29 cellular contexts compared by ENCODE assay signal in genomic region chr2:193076995-193077394, GRCh38.
"Had no signal": no experiment of that assay in that cellular context is flagged by ENCODE, and none has a peak within 500 bp of the region (broad histone marks: within the 10 kb centered on the region; RNA-seq: fewer than 3 reads in every experiment).

No MANE protein-coding gene starts in this region.

- ATAC-seq: activated CD4-positive, alpha-beta T cell treated with anti-CD3 and anti-CD28 coated beads for 36 hours; activated CD8-positive, alpha-beta memory T cell treated with anti-CD3 and anti-CD28 coated beads, Interleukin-2, amount 10 ng/mL, durations not matched to agents 7 days and 5 days; activated CD8-positive, alpha-beta T cell treated with anti-CD3 and anti-CD28 coated beads, Interleukin-2, amount 10 ng/mL, durations not matched to agents 7 days and 5 days; activated naive CD4-positive, alpha-beta T cell treated with anti-CD3 and anti-CD28 coated beads, Interleukin-2, amount 50 U/mL, for 72 hours; effector memory CD8-positive, alpha-beta T cell; heart left ventricle had no signal

- H3K9me3 Mint-ChIP-seq: activated CD4-positive, alpha-beta memory T cell treated with anti-CD3 and anti-CD28 coated beads for 36 hours; activated CD4-positive, alpha-beta T cell treated with anti-CD3 and anti-CD28 coated beads, Interleukin-2, amount 10 ng/mL, durations not matched to agents 24 days and 14 days; activated naive CD4-positive, alpha-beta T cell treated with anti-CD3 and anti-CD28 coated beads, Interleukin-2, amount 10 ng/mL, durations not matched to agents 7 days and 5 days; activated naive CD8-positive, alpha-beta T cell treated with anti-CD3 and anti-CD28 coated beads, Interleukin-2, amount 10 ng/mL, durations not matched to agents 7 days and 5 days; activated T-helper 1 cell treated with anti-CD3 and anti-CD28 coated beads, Interleukin-12 subunit alpha, Interleukin-12 subunit beta, Interleukin-2, Interleukin-4 antibody, amounts not matched to agents 30 ng/mL and 10 ng/mL and 1 ng/mL, durations not matched to agents 14 hours and 24 hours and 36 hours; activated T-helper 2 cell treated with anti-CD3 and anti-CD28 coated beads, Interferon-gamma antibody, Interleukin-2, Interleukin-4, amounts not matched to agents 10 μg/mL and 5 μg/mL and 100 μg/mL, durations not matched to agents 14 hours and 24 hours and 36 hours had no signal

- H3K4me1 ChIP-seq: ascending aorta, esophagus squamous epithelium, heart left ventricle had no signal

- H3K36me3 ChIP-seq: ascending aorta, esophagus squamous epithelium, heart left ventricle had no signal

- DNase-seq: activated CD4-positive, alpha-beta memory T cell treated with anti-CD3 and anti-CD28 coated beads for 36 hours; activated CD4-positive, alpha-beta T cell treated with anti-CD3 and anti-CD28 coated beads for 36 hours; activated CD4-positive, alpha-beta T cell treated with anti-CD3 and anti-CD28 coated beads, Interleukin-2, amount 10 ng/mL, durations not matched to agents 24 days and 14 days; activated CD4-positive, CD25-positive, alpha-beta regulatory T cell; activated CD4-positive, CD25-positive, alpha-beta regulatory T cell treated with anti-CD3 and anti-CD28 coated beads, Interleukin-2, amount 50 U/mL, for 72 hours; activated CD8-positive, alpha-beta memory T cell treated with anti-CD3 and anti-CD28 coated beads, Interleukin-2, amount 10 ng/mL, durations not matched to agents 7 days and 5 days; activated CD8-positive, alpha-beta memory T cell treated with anti-CD3 and anti-CD28 coated beads, Interleukin-2, amount 50 U/mL, for 4 hours; activated CD8-positive, alpha-beta T cell treated with anti-CD3 and anti-CD28 coated beads, Interleukin-2, amount 10 ng/mL, durations not matched to agents 7 days and 5 days; activated gamma-delta T cell; activated naive CD4-positive, alpha-beta T cell; activated naive CD4-positive, alpha-beta T cell treated with anti-CD3 and anti-CD28 coated beads, Interleukin-2, amount 10 ng/mL, durations not matched to agents 7 days and 5 days; activated naive CD8-positive, alpha-beta T cell treated with anti-CD3 and anti-CD28 coated beads, Interleukin-2, amount 10 ng/mL, durations not matched to agents 7 days and 5 days; activated T-cell treated with anti-CD3 and anti-CD28 coated beads, Interleukin-2, amount 50 U/mL, for 1 hour; activated T-cell treated with anti-CD3 and anti-CD28 coated beads, Interleukin-2, amount 50 U/mL, for 48 hours; caudate nucleus; cortex of kidney; dermis blood vessel endothelial cell; effector CD4-positive, alpha-beta T cell; effector memory CD8-positive, alpha-beta T cell; esophagus squamous epithelium; glutamatergic neuron; heart left ventricle; T-helper 2 cell had no signal

- H3K27ac ChIP-seq: ascending aorta, epithelial cell of prostate, esophagus squamous epithelium, heart left ventricle had no signal

- H3K27ac Mint-ChIP-seq: activated CD4-positive, alpha-beta memory T cell treated with anti-CD3 and anti-CD28 coated beads for 36 hours; activated CD4-positive, alpha-beta T cell treated with anti-CD3 and anti-CD28 coated beads for 36 hours; activated CD4-positive, alpha-beta T cell treated with anti-CD3 and anti-CD28 coated beads, Interleukin-2, amount 10 ng/mL, durations not matched to agents 24 days and 14 days; activated CD8-positive, alpha-beta memory T cell treated with anti-CD3 and anti-CD28 coated beads, Interleukin-2, amount 10 ng/mL, durations not matched to agents 7 days and 5 days; activated CD8-positive, alpha-beta T cell treated with anti-CD3 and anti-CD28 coated beads, Interleukin-2, amount 10 ng/mL, durations not matched to agents 7 days and 5 days; activated naive CD4-positive, alpha-beta T cell treated with anti-CD3 and anti-CD28 coated beads, Interleukin-2, amount 10 ng/mL, durations not matched to agents 7 days and 5 days; activated naive CD4-positive, alpha-beta T cell treated with anti-CD3 and anti-CD28 coated beads, Interleukin-2, amount 50 U/mL, for 72 hours; activated naive CD8-positive, alpha-beta T cell treated with anti-CD3 and anti-CD28 coated beads, Interleukin-2, amount 10 ng/mL, durations not matched to agents 7 days and 5 days; activated T-helper 1 cell treated with anti-CD3 and anti-CD28 coated beads, Interleukin-12 subunit alpha, Interleukin-12 subunit beta, Interleukin-2, Interleukin-4 antibody, amounts not matched to agents 30 ng/mL and 10 ng/mL and 1 ng/mL, durations not matched to agents 14 hours and 24 hours and 36 hours; activated T-helper 2 cell treated with anti-CD3 and anti-CD28 coated beads, Interferon-gamma antibody, Interleukin-2, Interleukin-4, amounts not matched to agents 10 μg/mL and 5 μg/mL and 100 μg/mL, durations not matched to agents 14 hours and 24 hours and 36 hours; brain; effector memory CD8-positive, alpha-beta T cell had no signal

- H3K4me3 Mint-ChIP-seq: activated CD4-positive, alpha-beta memory T cell treated with anti-CD3 and anti-CD28 coated beads for 36 hours; activated CD4-positive, alpha-beta T cell treated with anti-CD3 and anti-CD28 coated beads for 36 hours; activated CD4-positive, alpha-beta T cell treated with anti-CD3 and anti-CD28 coated beads, Interleukin-2, amount 10 ng/mL, durations not matched to agents 24 days and 14 days; activated CD8-positive, alpha-beta memory T cell treated with anti-CD3 and anti-CD28 coated beads, Interleukin-2, amount 10 ng/mL, durations not matched to agents 7 days and 5 days; activated CD8-positive, alpha-beta T cell treated with anti-CD3 and anti-CD28 coated beads, Interleukin-2, amount 10 ng/mL, durations not matched to agents 7 days and 5 days; activated naive CD4-positive, alpha-beta T cell treated with anti-CD3 and anti-CD28 coated beads, Interleukin-2, amount 10 ng/mL, durations not matched to agents 7 days and 5 days; activated naive CD8-positive, alpha-beta T cell treated with anti-CD3 and anti-CD28 coated beads, Interleukin-2, amount 10 ng/mL, durations not matched to agents 7 days and 5 days; activated T-helper 1 cell treated with anti-CD3 and anti-CD28 coated beads, Interleukin-12 subunit alpha, Interleukin-12 subunit beta, Interleukin-2, Interleukin-4 antibody, amounts not matched to agents 30 ng/mL and 10 ng/mL and 1 ng/mL, durations not matched to agents 14 hours and 24 hours and 36 hours; brain; effector memory CD8-positive, alpha-beta T cell had no signal

- H3K4me1 Mint-ChIP-seq: activated CD4-positive, alpha-beta T cell treated with anti-CD3 and anti-CD28 coated beads for 36 hours; activated CD4-positive, alpha-beta T cell treated with anti-CD3 and anti-CD28 coated beads, Interleukin-2, amount 10 ng/mL, durations not matched to agents 24 days and 14 days; activated CD8-positive, alpha-beta memory T cell treated with anti-CD3 and anti-CD28 coated beads, Interleukin-2, amount 10 ng/mL, durations not matched to agents 7 days and 5 days; activated naive CD4-positive, alpha-beta T cell treated with anti-CD3 and anti-CD28 coated beads, Interleukin-2, amount 10 ng/mL, durations not matched to agents 7 days and 5 days; activated naive CD8-positive, alpha-beta T cell treated with anti-CD3 and anti-CD28 coated beads, Interleukin-2, amount 10 ng/mL, durations not matched to agents 7 days and 5 days; brain had no signal

- H3K36me3 Mint-ChIP-seq: activated CD4-positive, alpha-beta memory T cell treated with anti-CD3 and anti-CD28 coated beads for 36 hours; activated CD8-positive, alpha-beta memory T cell treated with anti-CD3 and anti-CD28 coated beads, Interleukin-2, amount 10 ng/mL, durations not matched to agents 7 days and 5 days; activated naive CD4-positive, alpha-beta T cell treated with anti-CD3 and anti-CD28 coated beads, Interleukin-2, amount 10 ng/mL, durations not matched to agents 7 days and 5 days; activated naive CD4-positive, alpha-beta T cell treated with anti-CD3 and anti-CD28 coated beads, Interleukin-2, amount 50 U/mL, for 72 hours; activated naive CD8-positive, alpha-beta T cell treated with anti-CD3 and anti-CD28 coated beads, Interleukin-2, amount 10 ng/mL, durations not matched to agents 7 days and 5 days; brain had no signal

- H3K4me3 ChIP-seq: ascending aorta, esophagus squamous epithelium, heart left ventricle had no signal

- H3K27me3 ChIP-seq: ascending aorta, esophagus squamous epithelium, heart left ventricle had no signal

- H3K27me3 Mint-ChIP-seq: activated CD4-positive, alpha-beta memory T cell treated with anti-CD3 and anti-CD28 coated beads for 36 hours; activated CD4-positive, alpha-beta T cell treated with anti-CD3 and anti-CD28 coated beads for 36 hours; activated CD4-positive, alpha-beta T cell treated with anti-CD3 and anti-CD28 coated beads, Interleukin-2, amount 10 ng/mL, durations not matched to agents 24 days and 14 days; activated CD8-positive, alpha-beta memory T cell treated with anti-CD3 and anti-CD28 coated beads, Interleukin-2, amount 10 ng/mL, durations not matched to agents 7 days and 5 days; activated naive CD4-positive, alpha-beta T cell treated with anti-CD3 and anti-CD28 coated beads, Interleukin-2, amount 10 ng/mL, durations not matched to agents 7 days and 5 days; activated naive CD8-positive, alpha-beta T cell treated with anti-CD3 and anti-CD28 coated beads, Interleukin-2, amount 10 ng/mL, durations not matched to agents 7 days and 5 days; brain; effector memory CD8-positive, alpha-beta T cell had no signal

- H3K9me3 ChIP-seq: ascending aorta, esophagus squamous epithelium, heart left ventricle had no signal
